9 cellular contexts compared by ENCODE assay signal in the genomic region with DNA sequence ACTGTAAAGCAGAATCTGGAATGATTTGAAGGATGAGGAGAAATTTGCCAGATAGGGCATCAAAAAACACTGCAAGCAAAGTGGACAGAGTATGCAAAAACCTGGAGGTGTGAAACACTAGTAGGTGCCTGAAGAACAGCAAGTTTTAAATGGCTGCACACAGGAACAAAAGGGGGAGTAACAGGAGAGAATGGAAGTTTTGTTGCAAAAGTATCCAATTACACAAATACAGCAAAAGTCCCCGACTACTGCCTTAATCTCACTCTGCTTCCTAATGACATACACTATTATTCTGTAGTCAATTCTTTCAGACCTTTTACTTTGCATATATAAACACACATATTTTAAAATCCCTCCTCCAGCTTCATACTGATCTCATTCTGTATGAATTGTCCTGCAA. TPM values are rescaled to one million over a fixed set of nuclear protein-coding genes. Genes with fewer than 3 reads are reported as not detected.
A peak's percentile ranks its signal among the peaks of the same experiment; 100 is the strongest.
DNase-seq lines count a peak whose midpoint lies in the region; ATAC-seq and TF ChIP-seq lines count a peak whose summit lies in the region.
"Had no signal": no experiment of that assay in that cellular context is flagged by ENCODE, and none has a peak within 500 bp of the region (broad histone marks: within the 10 kb centered on the region; RNA-seq: fewer than 3 reads in every experiment).

No MANE protein-coding gene starts in this region.

- TF ChIP-seq CTCF in A673 (conservative IDR thresholded peaks at IDR 0.05; ENCODE audit: low read depth, low read length) (no peak), H9 (conservative IDR thresholded peaks at IDR 0.05) (no peak)

- no CpG with 5 or more reads among the region's 1 CpG for WGBS in H9 (ENCODE audit: extremely low coverage, insufficient read length, low lambda C conversion rate)

- H3K9me3 Mint-ChIP-seq in H9 (no peaks in the 10 kb centered on the region; a peak in 1 of 5 replicates), immature natural killer cell (no peaks in the 10 kb centered on the region)
- no peaks in the 10 kb centered on the region for H3K9me3 Mint-ChIP-seq in activated CD8-positive, alpha-beta T cell treated with anti-CD3 and anti-CD28 coated beads, Interleukin-2, amount 10 ng/mL, durations not matched to agents 7 days and 5 days (ENCODE audit: insufficient read depth)

- POLR2A ChIA-PET in A673 (lab: Charles Lee; ENCODE audit: low non-redundant PET) = no interaction called here
- POLR2A ChIA-PET in activated CD8-positive, alpha-beta T cell treated with anti-CD3 and anti-CD28 coated beads, Interleukin-2, amount 10 ng/mL, durations not matched to agents 7 days and 5 days (lab: Charles Lee) = no interaction called here

- H2BK5ac ChIP-seq in H9 (ENCODE audit: insufficient read length, low read length) = no peak overlapping the region

- H3K4me1 ChIP-seq in A673 (ENCODE audit: insufficient read depth, low read length, poor library complexity, severe bottlenecking) (peaks cover 19% of the 10 kb centered on the region), H9 (ENCODE audit: insufficient read depth, low read length) (no peaks in the 10 kb centered on the region)

- H4K5ac ChIP-seq in H9 (ENCODE audit: insufficient read length, low read depth, low read length) = no peak overlapping the region

- H3K27ac ChIP-seq in A673 (ENCODE audit: low read depth, low read length, poor library complexity, severe bottlenecking) (peak overlapping the region; percentile 72), H9 (ENCODE audit: insufficient read length, low read depth, low read length) (no peak overlapping the region)

- H3K4me3 Mint-ChIP-seq in H9 (peak overlapping the region; percentile 94 to 98), immature natural killer cell (peak overlapping the region; percentile 93 to 98 (median 96))
- H3K4me3 Mint-ChIP-seq in activated CD8-positive, alpha-beta T cell treated with anti-CD3 and anti-CD28 coated beads, Interleukin-2, amount 10 ng/mL, durations not matched to agents 7 days and 5 days = peak overlapping the region; percentile 84

- H3K27me3 ChIP-seq in A673 (replicated peaks; ENCODE audit: insufficient read depth, low read depth, low read length, poor library complexity) = no peaks in the 10 kb centered on the region
- H3K27me3 ChIP-seq in H9 (ENCODE audit: insufficient read depth, low read length) = 0 out of 2 replicates have a peak, but pooled peaks cover 4% of the 10 kb centered on the region

- no peaks in the 10 kb centered on the region; the same call in 1 of the 2 replicates for H3K79me2 ChIP-seq in H9 (ENCODE audit: insufficient read depth, low read length)

- no peak overlapping the region for H3K18ac ChIP-seq in H9 (ENCODE audit: insufficient read length, low read depth, low read length)

- peak overlapping the region; percentile 78 for H3K4me3 ChIP-seq in A673 (ENCODE audit: low read depth, low read length, poor library complexity, severe bottlenecking)

- H3K9me3 ChIP-seq in A673 (ENCODE audit: low read depth, low read length, poor library complexity, severe bottlenecking) (no peaks in the 10 kb centered on the region), H9 (ENCODE audit: control insufficient read depth, low read depth, low read length) (no peaks in the 10 kb centered on the region)

- no peak overlapping the region for H3K14ac ChIP-seq in H9 (ENCODE audit: insufficient read depth, low read length)

- H3K4me2 ChIP-seq in H9 (ENCODE audit: insufficient read depth, insufficient read length, low read length) = no peak overlapping the region

- H3K27ac Mint-ChIP-seq in H9 = no peak overlapping the region
- peak overlapping the region; percentile 87 for H3K27ac Mint-ChIP-seq in activated CD8-positive, alpha-beta T cell treated with anti-CD3 and anti-CD28 coated beads, Interleukin-2, amount 10 ng/mL, durations not matched to agents 7 days and 5 days
- H3K27ac Mint-ChIP-seq in immature natural killer cell = peak overlapping the region; percentile 5 to 93 (median 86)

- intact Hi-C loops in A673 (cut with micrococcal nuclease; ENCODE audit: unreplicated experiment) = no loop called here

- no peak overlapping the region for H2BK120ac ChIP-seq in H9 (ENCODE audit: low read depth, low read length, poor library complexity, severe bottlenecking)

- H3K4me1 Mint-ChIP-seq in H9 = peaks cover 16 to 17% of the 10 kb centered on the region in 2 experiments
- H3K4me1 Mint-ChIP-seq in activated CD8-positive, alpha-beta T cell treated with anti-CD3 and anti-CD28 coated beads, Interleukin-2, amount 10 ng/mL, durations not matched to agents 7 days and 5 days (ENCODE audit: low read depth) = peaks cover 30% of the 10 kb centered on the region
- peaks cover 23 to 35% of the 10 kb centered on the region in 2 donors for H3K4me1 Mint-ChIP-seq in immature natural killer cell

- H3K4ac ChIP-seq in H9 (ENCODE audit: low read depth, low read length) = no peak overlapping the region

- DNase-seq in A673 (ENCODE audit: low spot score) (peak; percentile 17), H9 (no peak), immature natural killer cell (no peak), KG1 (lab: John Stamatoyannopoulos, UW) (no peak), NCI-H345 treated with DMSO at 0.1 percent for 48 hours (lab: John Stamatoyannopoulos, UW; ENCODE audit: unreplicated experiment) (no peak)
- DNase-seq in activated CD8-positive, alpha-beta T cell treated with anti-CD3 and anti-CD28 coated beads, Interleukin-2, amount 10 ng/mL, durations not matched to agents 7 days and 5 days = no peak
- DNase-seq: NCI-H1417 had no signal

- H2BK12ac ChIP-seq in H9 (ENCODE audit: insufficient read length, low read depth, low read length) = no peak overlapping the region

- CTCF ChIA-PET in A673 (lab: Charles Lee) = interaction anchor here (0.6 to 0.7 kb wide), 2 partner anchors 155 to 228 kb away, joined by 3 read pairs; no protein-coding TSS in a partner anchor
- CTCF ChIA-PET in activated CD8-positive, alpha-beta T cell treated with anti-CD3 and anti-CD28 coated beads, Interleukin-2, amount 10 ng/mL, durations not matched to agents 7 days and 5 days (lab: Charles Lee) = interaction anchor here (1.3 to 1.9 kb wide), 3 partner anchors 13 to 21 kb away, joined by 3 to 6 read pairs (median 4); no protein-coding TSS in a partner anchor

- H3K79me1 ChIP-seq in H9 (ENCODE audit: insufficient read depth, low read depth, low read length, poor library complexity, severe bottlenecking) = no peaks in the 10 kb centered on the region

- no TSS peak for BruUV-seq in A673 (replicated peaks; lab: Mats Ljungman, UMichigan)

- H2AFZ ChIP-seq in H9 (ENCODE audit: low read length) = no peak overlapping the region

- H2AK5ac ChIP-seq in H9 (ENCODE audit: insufficient read length, low read length) = no peak overlapping the region

- no peak overlapping the region for H3K56ac ChIP-seq in H9 (ENCODE audit: insufficient read length, low read depth, low read length)

- no peak overlapping the region for H2BK20ac ChIP-seq in H9 (ENCODE audit: low read depth, low read length, poor library complexity, severe bottlenecking)

- H3K27me3 Mint-ChIP-seq in H9 (ENCODE audit: low read depth) (no peaks in the 10 kb centered on the region), immature natural killer cell (ENCODE audit: low read depth in 3 of 3) (peaks cover 0 to 3% (median 0%) of the 10 kb centered on the region in 3 donors)
- H3K27me3 Mint-ChIP-seq in activated CD8-positive, alpha-beta T cell treated with anti-CD3 and anti-CD28 coated beads, Interleukin-2, amount 10 ng/mL, durations not matched to agents 7 days and 5 days (ENCODE audit: low read depth) = no peaks in the 10 kb centered on the region

- peaks cover 8% of the 10 kb centered on the region for H3K23me2 ChIP-seq in H9 (ENCODE audit: insufficient read length, low read depth, low read length, poor library complexity, severe bottlenecking)

- no peaks in the 10 kb centered on the region for H4K20me1 ChIP-seq in H9 (ENCODE audit: control insufficient read depth, insufficient read depth, insufficient read length)

- H3K23ac ChIP-seq in H9 (ENCODE audit: insufficient read length, low read depth, low read length) = no peak overlapping the region

- no peak overlapping the region for H4K91ac ChIP-seq in H9 (ENCODE audit: insufficient read length, low read depth, low read length)

- H3K36me3 Mint-ChIP-seq in H9 (ENCODE audit: insufficient read depth in 1 of 3, low read depth in 3 of 3) (peaks cover 7 to 36% (median 30%) of the 10 kb centered on the region in 3 experiments; a peak in 6 of 7 replicates), immature natural killer cell (peaks cover 0 to 24% (median 9%) of the 10 kb centered on the region in 3 donors)
- H3K36me3 Mint-ChIP-seq in activated CD8-positive, alpha-beta T cell treated with anti-CD3 and anti-CD28 coated beads, Interleukin-2, amount 10 ng/mL, durations not matched to agents 7 days and 5 days (ENCODE audit: low read depth) = peaks cover 20% of the 10 kb centered on the region

- ATAC-seq in activated CD8-positive, alpha-beta T cell treated with anti-CD3 and anti-CD28 coated beads, Interleukin-2, amount 10 ng/mL, durations not matched to agents 7 days and 5 days = no peak
- ATAC-seq in GM21447 (IDR thresholded peaks at IDR 0.05; ENCODE audit: unreplicated experiment) = no peak
- ATAC-seq in HG02938 (IDR thresholded peaks at IDR 0.05; ENCODE audit: unreplicated experiment) = no peak

- no peak overlapping the region for H2BK15ac ChIP-seq in H9 (ENCODE audit: low read depth, low read length)

- no peak overlapping the region for H4K8ac ChIP-seq in H9 (replicated peaks; ENCODE audit: insufficient read length, low read depth, low read length)

- H3T11ph ChIP-seq in H9 (ENCODE audit: low read length) = no peak overlapping the region

- H3K9ac ChIP-seq in H9 (ENCODE audit: extremely low read depth, insufficient read length, low read length) = no peak overlapping the region

- peaks cover 40% of the 10 kb centered on the region for H3K36me3 ChIP-seq in A673 (ENCODE audit: insufficient read depth, low read length, poor library complexity, severe bottlenecking)

RNA-seq across cellular contexts. Expression of a gene that starts 1.5 kb away (rescaled TPM):
- total RNA-seq in A673 (2021) (28.1 and 33.3 TPM in 2 replicates), H9 (2021) (35.3 and 36.3 TPM in 2 replicates)
- 10 to 100 TPM; 18.3 to 20.1 TPM for total RNA-seq in activated CD8-positive, alpha-beta T cell treated with anti-CD3 and anti-CD28 coated beads, Interleukin-2, amount 10 ng/mL, durations not matched to agents 7 days and 5 days
- 10 to 100 TPM in 1 of 3 donors, 1 to 10 TPM in 2; 4.3 to 12.0 (median 9.7) TPM for polyA plus RNA-seq in immature natural killer cell

Comparison
In these comparisons a context has a peak if more than half of its experiments do, and no peak if none do; other contexts are left out.
1. H3K27ac Mint-ChIP-seq: peak in activated CD8-positive, alpha-beta T cell treated with anti-CD3 and anti-CD28 coated beads, Interleukin-2, amount 10 ng/mL, durations not matched to agents 7 days and 5 days (single experiment) and immature natural killer cell (6 of 6); none in H9 (0 of 3).
2. Peak in every context shown above with its lines, with median percentiles within 50 percentile points of each other: H3K4me3 Mint-ChIP-seq.